8 cellular contexts compared by ENCODE assay signal in genomic region chr4:149999485-150000074, GRCh38.
DNase-seq lines count a peak whose midpoint lies in the region; ATAC-seq and TF ChIP-seq lines count a peak whose summit lies in the region.

No MANE protein-coding gene starts in this region.

- in situ Hi-C loops in Panc1 (cut with HindIII; ENCODE audit: low pct_unique_long_range_greater_than_20kb, low sequenced_read_pairs), result no loop called here

- POLR2A ChIA-PET in Panc1 (lab: Charles Lee), result no interaction called here

- H3K27ac ChIP-seq in Panc1 (ENCODE audit: low read length), result peak overlapping the region; percentile 57; the same call in 1 of the 2 replicates

- peak; percentile 65 for ATAC-seq in Panc1
- no peak for ATAC-seq in GM19452 (IDR thresholded peaks at IDR 0.05; ENCODE audit: unreplicated experiment)
- ATAC-seq in HG03521 (IDR thresholded peaks at IDR 0.05; ENCODE audit: unreplicated experiment), result no peak

- intact Hi-C loops in Panc1 (cut with micrococcal nuclease; ENCODE audit: unreplicated experiment), result no loop called here

- H3K27me3 ChIP-seq in Panc1 (ENCODE audit: control insufficient read depth, insufficient read depth, low read length), result no peaks in the 10 kb centered on the region

- peak; percentile 69 for DNase-seq in GM03348 (ENCODE audit: low spot score)
- DNase-seq in HPDE6-E6E7 (ENCODE audit: extremely low spot score), result peak; percentile 19
- DNase-seq in Panc1 (ENCODE audit: low read depth, low spot score), result no peak
- DNase-seq in epidermal melanocyte (ENCODE audit: insufficient read length, low spot score), result peak; percentile 57
- DNase-seq in middle frontal gyrus (ENCODE audit: extremely low spot score, low spot score), result peak; percentile 64
- no peak for DNase-seq in KG1 (lab: John Stamatoyannopoulos, UW)

- BruUV-seq in Panc1 (replicated peaks; lab: Mats Ljungman, UMichigan), result no TSS peak

- no peak overlapping the region for H3K4me3 ChIP-seq in Panc1 (ENCODE audit: low read depth in 2 of 2, low read length in 2 of 2)

- CTCF ChIA-PET in Panc1 (lab: Charles Lee), result interaction anchor here (0.6 kb wide), 1 partner anchor 1063 kb away, joined by 3 read pairs; no protein-coding TSS in a partner anchor

- H3K4me1 ChIP-seq in Panc1 (ENCODE audit: control insufficient read depth, insufficient read depth, low read length), result peaks cover 26% of the 10 kb centered on the region

- peak; percentile 84 for TF ChIP-seq CTCF in Panc1 (IDR thresholded peaks at IDR 0.05)

- no peaks in the 10 kb centered on the region for H3K36me3 ChIP-seq in Panc1 (ENCODE audit: control insufficient read depth, insufficient read depth, low read length)

- 0 out of 2 replicates have a peak, but pooled peaks cover 3% of the 10 kb centered on the region for H3K9me3 ChIP-seq in Panc1 (ENCODE audit: control insufficient read depth, insufficient read depth, low read depth, low read length)

Comparison
In these comparisons a context has a peak if more than half of its experiments do, and no peak if none do; other contexts are left out.
1. DNase-seq: peak in GM03348 (single experiment), HPDE6-E6E7 (single experiment), epidermal melanocyte (single experiment) and middle frontal gyrus (single experiment); none in Panc1 (single experiment) and KG1 (single experiment).